In genomic region chr5:180868960-180869359, GRCh38 we compare ENCODE assay signal across 10 cellular contexts. TPM values are rescaled to one million over a fixed set of nuclear protein-coding genes. Genes with fewer than 3 reads are reported as not detected.
DNase-seq lines count a peak whose midpoint lies in the region; ATAC-seq and TF ChIP-seq lines count a peak whose summit lies in the region.
"Had no signal": no experiment of that assay in that cellular context is flagged by ENCODE, and none has a peak within 500 bp of the region (broad histone marks: within the 10 kb centered on the region; RNA-seq: fewer than 3 reads in every experiment).

No MANE protein-coding gene starts in this region.

- no peak overlapping the region for H2AFZ ChIP-seq in SU-DHL-6 (ENCODE audit: low read depth, low read length, severe bottlenecking)

- no peak for TF ChIP-seq POLR2A in prostate gland (IDR thresholded peaks at IDR 0.05)

- no peaks in the 10 kb centered on the region for H3K9me3 Mint-ChIP-seq in activated naive CD8-positive, alpha-beta T cell treated with anti-CD3 and anti-CD28 coated beads, Interleukin-2, amount 10 ng/mL, durations not matched to agents 7 days and 5 days
- H3K9me3 Mint-ChIP-seq: natural killer cell treated with Interleukin-12 subunit alpha and Interleukin-12 subunit beta and Interleukin-15 and Interleukin-18, amount 100 ng/mL, for 72 hours had no signal

- no peak overlapping the region for H3K4me2 ChIP-seq in SU-DHL-6 (ENCODE audit: low read depth, low read length, poor library complexity, severe bottlenecking)
- H3K4me2 ChIP-seq: BLaER1 treated with 17β-estradiol and CSF1 and Interleukin-3, amounts not matched to agents 10 nM and 100 nM had no signal

- no peaks in the 10 kb centered on the region for H3K36me3 ChIP-seq in SU-DHL-6 (ENCODE audit: low read length)
- H3K36me3 ChIP-seq in prostate gland: no peaks in the 10 kb centered on the region
- H3K36me3 ChIP-seq: BLaER1 treated with 17β-estradiol and CSF1 and Interleukin-3, amounts not matched to agents 10 nM and 100 nM had no signal

- H3K9me3 ChIP-seq in SU-DHL-6 (ENCODE audit: insufficient read depth, low read length) (no peaks in the 10 kb centered on the region), prostate gland (no peaks in the 10 kb centered on the region)
- H3K9me3 ChIP-seq: BLaER1 treated with 17β-estradiol and CSF1 and Interleukin-3, amounts not matched to agents 10 nM and 100 nM had no signal

- POLR2A ChIA-PET in activated naive CD8-positive, alpha-beta T cell treated with anti-CD3 and anti-CD28 coated beads, Interleukin-2, amount 10 ng/mL, durations not matched to agents 7 days and 5 days (lab: Charles Lee): no interaction called here

- H4K20me1 ChIP-seq in SU-DHL-6 (ENCODE audit: low read depth, low read length): no peaks in the 10 kb centered on the region
- H4K20me1 ChIP-seq: BLaER1 treated with 17β-estradiol and CSF1 and Interleukin-3, amounts not matched to agents 10 nM and 100 nM had no signal

- intact Hi-C loops in Right ventricle myocardium superior (cut with DNase I): no loop called here
- intact Hi-C loops in prostate gland (cut with DNase I): loop anchor here (5.0 to 10.0 kb wide), 3 partner anchors 293 to 376 kb away; partner anchors contain the start of gene RACK1

- no peaks in the 10 kb centered on the region for H3K36me3 Mint-ChIP-seq in activated naive CD8-positive, alpha-beta T cell treated with anti-CD3 and anti-CD28 coated beads, Interleukin-2, amount 10 ng/mL, durations not matched to agents 7 days and 5 days
- H3K36me3 Mint-ChIP-seq: natural killer cell treated with Interleukin-12 subunit alpha and Interleukin-12 subunit beta and Interleukin-15 and Interleukin-18, amount 100 ng/mL, for 72 hours had no signal

- H3K4me1 ChIP-seq in prostate gland (replicated peaks): peaks cover 7% of the 10 kb centered on the region

- H3K27ac ChIP-seq in SU-DHL-6 (ENCODE audit: low read depth, low read length) (no peak overlapping the region), prostate gland (peak overlapping the region; percentile 80 to 81)
- H3K27ac ChIP-seq: BLaER1 treated with 17β-estradiol and CSF1 and Interleukin-3, amounts not matched to agents 10 nM and 100 nM had no signal

- peak; percentile 44 for DNase-seq in NCI-H510A treated with DMSO at 0.1 percent for 48 hours (lab: John Stamatoyannopoulos, UW)
- DNase-seq in NCI-H510A (lab: John Stamatoyannopoulos, UW): no peak
- DNase-seq in NCI-H1105 treated with DMSO at 0.1 percent for 48 hours (lab: John Stamatoyannopoulos, UW): peak; percentile 36
- DNase-seq in activated naive CD8-positive, alpha-beta T cell treated with anti-CD3 and anti-CD28 coated beads, Interleukin-2, amount 10 ng/mL, durations not matched to agents 7 days and 5 days: peak; percentile 65
- peak; percentile 87 for DNase-seq in Right ventricle myocardium superior
- peak; percentile 91 for DNase-seq in prostate gland (ENCODE audit: low spot score)
- DNase-seq in GF-D8 (lab: John Stamatoyannopoulos, UW): no peak

- H3F3A ChIP-seq in SU-DHL-6 (ENCODE audit: insufficient read depth): no peaks in the 10 kb centered on the region

- H3K4me1 Mint-ChIP-seq in activated naive CD8-positive, alpha-beta T cell treated with anti-CD3 and anti-CD28 coated beads, Interleukin-2, amount 10 ng/mL, durations not matched to agents 7 days and 5 days: peaks cover 7% of the 10 kb centered on the region

- no peaks in the 10 kb centered on the region for H3K27me3 ChIP-seq in SU-DHL-6 (ENCODE audit: low read length)
- no peaks in the 10 kb centered on the region for H3K27me3 ChIP-seq in prostate gland (replicated peaks; ENCODE audit: insufficient read depth)
- H3K27me3 ChIP-seq: BLaER1 treated with 17β-estradiol and CSF1 and Interleukin-3, amounts not matched to agents 10 nM and 100 nM had no signal

- ATAC-seq in activated naive CD8-positive, alpha-beta T cell treated with anti-CD3 and anti-CD28 coated beads, Interleukin-2, amount 10 ng/mL, durations not matched to agents 7 days and 5 days (ENCODE audit: low read depth): peak; percentile 36
- ATAC-seq in Right ventricle myocardium superior (ENCODE audit: poor library complexity): peak; percentile 78

- H3K27me3 Mint-ChIP-seq in activated naive CD8-positive, alpha-beta T cell treated with anti-CD3 and anti-CD28 coated beads, Interleukin-2, amount 10 ng/mL, durations not matched to agents 7 days and 5 days: peaks cover 19% of the 10 kb centered on the region

- no peaks in the 10 kb centered on the region for H3K9me2 ChIP-seq in SU-DHL-6 (replicated peaks; ENCODE audit: insufficient read depth, low read length)

- H3K4me3 Mint-ChIP-seq in activated naive CD8-positive, alpha-beta T cell treated with anti-CD3 and anti-CD28 coated beads, Interleukin-2, amount 10 ng/mL, durations not matched to agents 7 days and 5 days: no peak overlapping the region
- H3K4me3 Mint-ChIP-seq: natural killer cell treated with Interleukin-12 subunit alpha and Interleukin-12 subunit beta and Interleukin-15 and Interleukin-18, amount 100 ng/mL, for 72 hours had no signal

- H3K4me3 ChIP-seq in SU-DHL-6 (ENCODE audit: insufficient read depth, low read length, poor library complexity, severe bottlenecking) (no peak overlapping the region), prostate gland (no peak overlapping the region)
- H3K4me3 ChIP-seq: BLaER1 treated with 17β-estradiol and CSF1 and Interleukin-3, amounts not matched to agents 10 nM and 100 nM had no signal

- no peak overlapping the region for H3K27ac Mint-ChIP-seq in activated naive CD8-positive, alpha-beta T cell treated with anti-CD3 and anti-CD28 coated beads, Interleukin-2, amount 10 ng/mL, durations not matched to agents 7 days and 5 days
- H3K27ac Mint-ChIP-seq: natural killer cell treated with Interleukin-12 subunit alpha and Interleukin-12 subunit beta and Interleukin-15 and Interleukin-18, amount 100 ng/mL, for 72 hours had no signal

- H3K9ac ChIP-seq in SU-DHL-6 (ENCODE audit: low read length): no peak overlapping the region
- H3K9ac ChIP-seq: BLaER1 treated with 17β-estradiol and CSF1 and Interleukin-3, amounts not matched to agents 10 nM and 100 nM had no signal

- peak; percentile 78 for TF ChIP-seq CTCF in SU-DHL-6 (IDR thresholded peaks at IDR 0.05; ENCODE audit: insufficient read depth, low read length, poor library complexity, severe bottlenecking)
- TF ChIP-seq CTCF in prostate gland (IDR thresholded peaks at IDR 0.05): peak; percentile 55 to 91 (median 84)

- 2% methylated on average over 3 of the region's 3 CpGs for WGBS in prostate gland

- no peaks in the 10 kb centered on the region for H3K79me2 ChIP-seq in SU-DHL-6 (ENCODE audit: insufficient read depth, low read length)

RNA-seq across cellular contexts. Expression of gene ZFP62, which starts 7.9 kb away (rescaled TPM):
- 10 to 100 TPM; 42.3 to 42.7 TPM for total RNA-seq in activated naive CD8-positive, alpha-beta T cell treated with anti-CD3 and anti-CD28 coated beads, Interleukin-2, amount 10 ng/mL, durations not matched to agents 7 days and 5 days
- total RNA-seq in Right ventricle myocardium superior (16.6 TPM), prostate gland (10 to 100 TPM; 24.5 to 28.1 TPM)

RNA-seq across cellular contexts. Expression of gene BTNL8, which starts 30.0 kb away (rescaled TPM):
- total RNA-seq in activated naive CD8-positive, alpha-beta T cell treated with anti-CD3 and anti-CD28 coated beads, Interleukin-2, amount 10 ng/mL, durations not matched to agents 7 days and 5 days: not detected
- total RNA-seq in Right ventricle myocardium superior (not detected), prostate gland (1 to 10 TPM in 1 of 2 donors, under 1 TPM in 1; 0.14 to 8.3 TPM)
- total RNA-seq: natural killer cell treated with Interleukin-12 subunit alpha and Interleukin-12 subunit beta and Interleukin-15 and Interleukin-18, amount 100 ng/mL, for 72 hours had no signal

Comparison
In these comparisons a context has a peak if more than half of its experiments do, and no peak if none do; other contexts are left out.
1. DNase-seq: peak in NCI-H510A treated with DMSO at 0.1 percent for 48 hours (single experiment), NCI-H1105 treated with DMSO at 0.1 percent for 48 hours (single experiment), activated naive CD8-positive, alpha-beta T cell treated with anti-CD3 and anti-CD28 coated beads, Interleukin-2, amount 10 ng/mL, durations not matched to agents 7 days and 5 days (single experiment), Right ventricle myocardium superior (single experiment) and prostate gland (single experiment); none in NCI-H510A (single experiment) and GF-D8 (single experiment).